ENCODE assay signal across 21 cellular contexts in genomic region chr22:30404307-30404706, GRCh38.
"Had no signal": no experiment of that assay in that cellular context is flagged by ENCODE, and none has a peak within 500 bp of the region (broad histone marks: within the 10 kb centered on the region; RNA-seq: fewer than 3 reads in every experiment).

No MANE protein-coding gene starts in this region.

- H3K4me2 ChIP-seq: KMS-11 had no signal

- H3K27ac ChIP-seq: KMS-11, SK-N-MC, VCaP had no signal

- H3K9ac ChIP-seq: KMS-11 had no signal

- H3K4me3 ChIP-seq: SK-N-MC had no signal

- H3K27ac Mint-ChIP-seq: activated CD8-positive, alpha-beta T cell treated with anti-CD3 and anti-CD28 coated beads for 36 hours had no signal

- DNase-seq: activated CD4-positive, CD25-positive, alpha-beta regulatory T cell; activated CD8-positive, alpha-beta memory T cell treated with anti-CD3 and anti-CD28 coated beads, Interleukin-2, amount 50 U/mL, for 48 hours; activated CD8-positive, alpha-beta T cell treated with anti-CD3 and anti-CD28 coated beads for 36 hours; activated gamma-delta T cell treated with Interleukin-2 at 50 U/mL for 16 hours; activated naive CD4-positive, alpha-beta T cell treated with anti-CD3 and anti-CD28 coated beads, Interleukin-2, amount 50 U/mL, for 16 hours; activated T-cell treated with anti-CD3 and anti-CD28 coated beads, Interleukin-2, amount 50 U/mL, for 4 hours; aorta; caudate nucleus; NCI-H1092; NCI-H1417; NCI-H1930; NCI-H2171; NCI-H2227 treated with DMSO at 0.1 percent for 48 hours; NCI-H446 treated with DMSO at 0.1 percent for 48 hours; NCI-H524 treated with DMSO at 0.1 percent for 48 hours; NCI-H774; T-cell had no signal

- H3K27me3 Mint-ChIP-seq: activated CD8-positive, alpha-beta T cell treated with anti-CD3 and anti-CD28 coated beads for 36 hours; T-cell had no signal

- H3K9me3 Mint-ChIP-seq: activated CD8-positive, alpha-beta T cell treated with anti-CD3 and anti-CD28 coated beads for 36 hours; activated T-cell treated with anti-CD3 and anti-CD28 coated beads, Interleukin-2, amount 50 U/mL, for 4 hours; T-cell had no signal

- ATAC-seq: activated CD8-positive, alpha-beta T cell treated with anti-CD3 and anti-CD28 coated beads for 36 hours; activated T-cell treated with anti-CD3 and anti-CD28 coated beads, Interleukin-2, amount 50 U/mL, for 4 hours; Right ventricle myocardium inferior; T-cell had no signal

- H3K4me3 Mint-ChIP-seq: activated CD8-positive, alpha-beta T cell treated with anti-CD3 and anti-CD28 coated beads for 36 hours; activated T-cell treated with anti-CD3 and anti-CD28 coated beads, Interleukin-2, amount 50 U/mL, for 4 hours; T-cell had no signal
